ENCODE assay signal across 8 cellular contexts in genomic region chr19:38213911-38214625, GRCh38. TPM values are rescaled to one million over a fixed set of nuclear protein-coding genes. Genes with fewer than 3 reads are reported as not detected.
DNase-seq lines count a peak whose midpoint lies in the region; ATAC-seq, FAIRE-seq and TF ChIP-seq lines count a peak whose summit lies in the region.

No MANE protein-coding gene starts in this region.

- TF ChIP-seq POLR2A in HepG2 (IDR thresholded peaks at IDR 0.05; ENCODE audit: insufficient read depth in 1 of 2, low read depth in 2 of 2, low read length in 2 of 2) (no peak), right lobe of liver (IDR thresholded peaks at IDR 0.05) (no peak), esophagus muscularis mucosa (IDR thresholded peaks at IDR 0.05; ENCODE audit: low read depth) (no peak)

- H3K9me3 ChIP-seq in HepG2 (ENCODE audit: low read length) (no peaks in the 10 kb centered on the region), right lobe of liver (no peaks in the 10 kb centered on the region), astrocyte (ENCODE audit: insufficient read depth, low read depth, low read length) (no peaks in the 10 kb centered on the region), trophoblast cell (ENCODE audit: insufficient read depth, low read depth, low read length) (no peaks in the 10 kb centered on the region), esophagus muscularis mucosa (no peaks in the 10 kb centered on the region)

- peaks cover 2% of the 10 kb centered on the region for H3K9me3 Mint-ChIP-seq in astrocyte (ENCODE audit: unreplicated experiment)

- no peak overlapping the region for H3K4me2 ChIP-seq in HepG2 (ENCODE audit: low read depth, low read length)
- H3K4me2 ChIP-seq in astrocyte (ENCODE audit: low read length) = peak overlapping the region; percentile 53
- H3K4me2 ChIP-seq in trophoblast cell (ENCODE audit: low read length) = no peak overlapping the region

- POLR2A ChIA-PET in HepG2 (lab: Yijun Ruan, JAX) = no interaction called here

- BruUV-seq in HepG2 (replicated peaks; lab: Mats Ljungman, UMichigan) = no TSS peak

- intact Hi-C loops in HepG2 (cut with micrococcal nuclease; ENCODE audit: unreplicated experiment) (no loop called here), right lobe of liver (cut with DNase I) (no loop called here), esophagus muscularis mucosa (cut with DNase I) (no loop called here)

- H2AK5ac ChIP-seq in trophoblast cell (ENCODE audit: low read length) = no peak overlapping the region

- DNase-seq in HepG2 (ENCODE audit: low spot score) (no peak), right lobe of liver (no peak), T-helper 2 cell (peak in 4 of 5 experiments; percentile 28 to 94 (median 57)), astrocyte (ENCODE audit: low read depth) (peak; percentile 89), trophoblast cell (peak; percentile 23 to 77), esophagus muscularis mucosa (ENCODE audit: extremely low spot score) (no peak), NOMO-1 treated with DMSO at 0.1 percent for 48 hours (lab: John Stamatoyannopoulos, UW; ENCODE audit: unreplicated experiment) (no peak)

- TF ChIP-seq CTCF in HepG2 (CRISPR knock-in tag; IDR thresholded peaks at IDR 0.05) (no peak), right lobe of liver (IDR thresholded peaks at IDR 0.05) (no peak), astrocyte (IDR thresholded peaks at IDR 0.05; ENCODE audit: insufficient read depth, low read depth, low read length) (no peak), esophagus muscularis mucosa (IDR thresholded peaks at IDR 0.05) (no peak)

- no peaks in the 10 kb centered on the region for H4K20me1 ChIP-seq in HepG2 (ENCODE audit: insufficient read depth, low read length)
- peaks cover 16% of the 10 kb centered on the region for H4K20me1 ChIP-seq in astrocyte (ENCODE audit: insufficient read depth, low read length)

- no peaks in the 10 kb centered on the region for H3K27me3 Mint-ChIP-seq in astrocyte (ENCODE audit: low read depth, unreplicated experiment)

- no peak for TF ChIP-seq RAD21 in HepG2 (CRISPR knock-in tag; IDR thresholded peaks at IDR 0.05)

- no peak overlapping the region for H4K12ac ChIP-seq in trophoblast cell (ENCODE audit: low read depth, low read length)

- H3K4me1 Mint-ChIP-seq in astrocyte (ENCODE audit: low read depth, unreplicated experiment) = peaks cover 16% of the 10 kb centered on the region

- H3K27ac ChIP-seq in HepG2 (ENCODE audit: extremely low read length, insufficient read depth, low read length) = no peak overlapping the region
- H3K27ac ChIP-seq in right lobe of liver = no peak overlapping the region
- peak overlapping the region; percentile 55 for H3K27ac ChIP-seq in astrocyte (ENCODE audit: low read depth, low read length)
- no peak overlapping the region for H3K27ac ChIP-seq in trophoblast cell (ENCODE audit: low read depth, low read length)
- H3K27ac ChIP-seq in esophagus muscularis mucosa (replicated peaks in 1 of 4) = no peak overlapping the region

- FAIRE-seq in HepG2 (lab: Jason Lieb, UNC) (no peak), astrocyte (lab: Jason Lieb, UNC) (no peak)

- TF ChIP-seq EP300 in HepG2 (IDR thresholded peaks at IDR 0.05; ENCODE audit: low read depth in 2 of 2, low read length in 2 of 2) (no peak), HepG2 (CRISPR knock-in tag; IDR thresholded peaks at IDR 0.05; ENCODE audit: borderline replicate concordance) (no peak), esophagus muscularis mucosa (IDR thresholded peaks at IDR 0.05) (no peak)

- no peaks in the 10 kb centered on the region for H3K27me3 ChIP-seq in HepG2 (ENCODE audit: control insufficient read depth in 1 of 2, insufficient read depth in 2 of 2, low read length in 2 of 2)
- no peaks in the 10 kb centered on the region for H3K27me3 ChIP-seq in right lobe of liver
- no peaks in the 10 kb centered on the region for H3K27me3 ChIP-seq in astrocyte (ENCODE audit: insufficient read depth, low read length)
- H3K27me3 ChIP-seq in trophoblast cell (ENCODE audit: insufficient read depth, low read length) = peaks cover 26% of the 10 kb centered on the region
- peaks cover 0 to 100% (median 20%) of the 10 kb centered on the region in 4 donors for H3K27me3 ChIP-seq in esophagus muscularis mucosa

- CTCF ChIA-PET in HepG2 (lab: Yijun Ruan, JAX; ENCODE audit: low intra/inter-chr PET ratio, low total read pairs) = no interaction called here

- H2BK5ac ChIP-seq in trophoblast cell (ENCODE audit: low read depth, low read length, poor library complexity) = no peak overlapping the region

- H3K27ac Mint-ChIP-seq in astrocyte (ENCODE audit: unreplicated experiment) = peak overlapping the region; percentile 81

- no peak overlapping the region for H3K18ac ChIP-seq in trophoblast cell (ENCODE audit: low read length)

- H3K4me1 ChIP-seq in HepG2 (ENCODE audit: insufficient read depth, low read length) (no peaks in the 10 kb centered on the region), right lobe of liver (no peaks in the 10 kb centered on the region), astrocyte (ENCODE audit: insufficient read depth, low read length) (peaks cover 35% of the 10 kb centered on the region), trophoblast cell (ENCODE audit: control insufficient read depth in 1 of 2, insufficient read depth in 2 of 2, low read length in 2 of 2) (peaks cover 8 to 9% of the 10 kb centered on the region in 2 experiments), esophagus muscularis mucosa (peaks cover 24 to 31% (median 30%) of the 10 kb centered on the region in 4 donors)

- no peak overlapping the region for H4K8ac ChIP-seq in trophoblast cell (ENCODE audit: low read depth, low read length)

- no peak overlapping the region for H2BK12ac ChIP-seq in trophoblast cell (ENCODE audit: low read length)

- no peaks in the 10 kb centered on the region for H3K79me2 ChIP-seq in HepG2 (ENCODE audit: insufficient read depth, low read length)
- H3K79me2 ChIP-seq in astrocyte (ENCODE audit: insufficient read depth, low read length) = no peaks in the 10 kb centered on the region
- no peaks in the 10 kb centered on the region for H3K79me2 ChIP-seq in trophoblast cell (ENCODE audit: control insufficient read depth, insufficient read depth, low read length, poor library complexity)

- no peak overlapping the region for H3K23ac ChIP-seq in trophoblast cell (ENCODE audit: low read length)

- H3K14ac ChIP-seq in trophoblast cell (ENCODE audit: low read length) = no peak overlapping the region

- in situ Hi-C loops in HepG2 (cut with HindIII; ENCODE audit: extremely low pct_ligation_motif_present, low pct_unique_long_range_greater_than_20kb) = no loop called here

- no peaks in the 10 kb centered on the region for H3K79me1 ChIP-seq in trophoblast cell (ENCODE audit: low read length)

- no peak overlapping the region for H4K91ac ChIP-seq in trophoblast cell (ENCODE audit: low read depth, low read length)

- ATAC-seq in HepG2 (no peak), right lobe of liver (no peak), HG03457 (IDR thresholded peaks at IDR 0.05; ENCODE audit: unreplicated experiment) (no peak)

- H2BK120ac ChIP-seq in trophoblast cell (ENCODE audit: insufficient read depth, low read length, poor library complexity) = no peak overlapping the region

- H3K4ac ChIP-seq in trophoblast cell (ENCODE audit: low read depth, low read length) = no peak overlapping the region

- H2AFZ ChIP-seq in HepG2 (ENCODE audit: low read length) (no peak overlapping the region), astrocyte (ENCODE audit: low read depth, low read length) (no peak overlapping the region), trophoblast cell (ENCODE audit: insufficient read depth, low read length, poor library complexity) (no peak overlapping the region)

- WGBS in HepG2 (ENCODE audit: low lambda C conversion rate) = 97% methylated on average over 24 of the region's 24 CpGs
- WGBS in right lobe of liver (ENCODE audit: insufficient coverage, low coverage, low lambda C conversion rate, missing lambda C conversion rate) = 47% methylated on average over 10 of the region's 24 CpGs
- no CpG with 5 or more reads among the region's 24 CpGs for WGBS in trophoblast cell (ENCODE audit: extremely low coverage, insufficient coverage, insufficient read length)
- 75% methylated on average over 21 of the region's 24 CpGs for WGBS in esophagus muscularis mucosa

- no peak overlapping the region for H3K4me3 Mint-ChIP-seq in astrocyte (ENCODE audit: unreplicated experiment)

- no peaks in the 10 kb centered on the region for H3K36me3 ChIP-seq in HepG2 (replicated peaks in 1 of 2; ENCODE audit: control insufficient read depth in 1 of 2, insufficient read depth in 2 of 2, low read length in 2 of 2)
- no peaks in the 10 kb centered on the region for H3K36me3 ChIP-seq in right lobe of liver
- H3K36me3 ChIP-seq in astrocyte (ENCODE audit: insufficient read depth, low read length) = peaks cover 2% of the 10 kb centered on the region
- peaks cover 1 to 2% of the 10 kb centered on the region in 2 experiments for H3K36me3 ChIP-seq in trophoblast cell (ENCODE audit: control insufficient read depth in 1 of 2, insufficient read depth in 2 of 2, low read length in 2 of 2)
- no peaks in the 10 kb centered on the region for H3K36me3 ChIP-seq in esophagus muscularis mucosa

- peaks cover 8% of the 10 kb centered on the region for H3K36me3 Mint-ChIP-seq in astrocyte (ENCODE audit: low read depth, unreplicated experiment)

- H3K4me3 ChIP-seq in HepG2 (replicated peaks in 1 of 3; ENCODE audit: insufficient read depth in 1 of 3, low read depth in 2 of 3, low read length in 3 of 3) (no peak overlapping the region), right lobe of liver (no peak overlapping the region), astrocyte (ENCODE audit: insufficient read depth, low read depth, low read length) (no peak overlapping the region), trophoblast cell (ENCODE audit: low read depth, low read length) (no peak overlapping the region), esophagus muscularis mucosa (no peak overlapping the region)

- H3K9ac ChIP-seq in HepG2 (ENCODE audit: insufficient read depth, low read depth, low read length) (no peak overlapping the region), astrocyte (ENCODE audit: low read length) (peak overlapping the region; percentile 40), trophoblast cell (ENCODE audit: low read length) (no peak overlapping the region)

RNA-seq across cellular contexts. Expression of gene DPF1, which starts 10.0 kb away (rescaled TPM):
- total RNA-seq in HepG2 (2016; rRNA removed; fragmentation: Illumina TruSeq; extraction: Trizol) (1.7 and 3.2 TPM in 2 replicates), right lobe of liver (not detected), astrocyte (4.0 and 4.5 TPM in 2 replicates), esophagus muscularis mucosa (under 1 TPM in 2 of 4 donors, not detected in 2; 0.17 to 0.83 TPM)
- total RNA-seq in HepG2 (2016; cell fraction: cytosol; rRNA removed; fragmentation: Illumina TruSeq; extraction: Trizol; ENCODE audit: low read depth) = 1.4 and 1.6 TPM in 2 replicates
- 1.6 and 2.3 TPM in 2 replicates for total RNA-seq in HepG2 (2016; cell fraction: insoluble cytoplasmic fraction; rRNA removed; fragmentation: Illumina TruSeq; extraction: Trizol)
- 2.0 and 2.8 TPM in 2 replicates for total RNA-seq in HepG2 (2016; cell fraction: membrane; rRNA removed; fragmentation: Illumina TruSeq; extraction: Trizol)
- total RNA-seq in HepG2 (2016; cell fraction: nucleus; rRNA removed; fragmentation: Illumina TruSeq; extraction: Trizol) = 2.1 and 2.7 TPM in 2 replicates
- 1.0 and 1.3 TPM in 2 replicates for polyA plus RNA-seq in HepG2 (2011; rRNA removed)
- 0.65 and 1.2 TPM in 2 replicates for polyA plus RNA-seq in HepG2 (2011; cell fraction: cytosol; rRNA removed)
- polyA plus RNA-seq in HepG2 (2011; cell fraction: nucleus; rRNA removed) = 3.3 and 3.6 TPM in 2 replicates
- 0.36 and 1.2 TPM in 2 replicates for polyA plus RNA-seq in HepG2 (2012)
- polyA plus RNA-seq in HepG2 (2016; cell fraction: cytosol; fragmentation: Illumina TruSeq; extraction: Trizol; ENCODE audit: low read depth) = 1.1 TPM in 2 replicates
- 1.4 and 3.2 TPM in 2 replicates for polyA plus RNA-seq in HepG2 (2016; cell fraction: insoluble cytoplasmic fraction; fragmentation: Illumina TruSeq; extraction: Trizol; ENCODE audit: low read depth)
- polyA plus RNA-seq in HepG2 (2016; cell fraction: membrane; fragmentation: Illumina TruSeq; extraction: Trizol; ENCODE audit: low read depth) = 1.4 and 1.7 TPM in 2 replicates
- 4.1 and 5.7 TPM in 2 replicates for polyA plus RNA-seq in HepG2 (2016; cell fraction: nucleus; fragmentation: Illumina TruSeq; extraction: Trizol; ENCODE audit: insufficient read depth, low read depth)
- polyA minus RNA-seq in HepG2 (2011; rRNA and poly(A)+ RNA removed; ENCODE audit: low replicate concordance) = 1.3 and 2.4 TPM in 2 replicates
- 0.62 and 0.69 TPM in 2 replicates for polyA minus RNA-seq in HepG2 (2011; cell fraction: cytosol; rRNA and poly(A)+ RNA removed)
- 1.4 and 1.7 TPM in 2 replicates for polyA minus RNA-seq in HepG2 (2011; cell fraction: nucleus; rRNA and poly(A)+ RNA removed)
- 1.3 and 1.4 TPM in 2 replicates for polyA plus RNA-seq in trophoblast cell (2013)

RNA-seq across cellular contexts. Expression of gene PPP1R14A, which starts 42.1 kb away (rescaled TPM):
- total RNA-seq in HepG2 (2016; rRNA removed; fragmentation: Illumina TruSeq; extraction: Trizol) (not detected in 2 replicates), right lobe of liver (1 to 10 TPM; 2.7 to 8.7 (median 6.7) TPM), astrocyte (13.4 and 18.0 TPM in 2 replicates), esophagus muscularis mucosa (100 to 1,000 TPM; 217 to 794 (median 445) TPM)
- not detected in 2 replicates for total RNA-seq in HepG2 (2016; cell fraction: cytosol; rRNA removed; fragmentation: Illumina TruSeq; extraction: Trizol; ENCODE audit: low read depth)
- not detected in 2 replicates for total RNA-seq in HepG2 (2016; cell fraction: insoluble cytoplasmic fraction; rRNA removed; fragmentation: Illumina TruSeq; extraction: Trizol)
- not detected in 2 replicates for total RNA-seq in HepG2 (2016; cell fraction: membrane; rRNA removed; fragmentation: Illumina TruSeq; extraction: Trizol)
- not detected in 2 replicates for total RNA-seq in HepG2 (2016; cell fraction: nucleus; rRNA removed; fragmentation: Illumina TruSeq; extraction: Trizol)
- not detected in 2 replicates for polyA plus RNA-seq in HepG2 (2011; rRNA removed)
- not detected in 2 replicates for polyA plus RNA-seq in HepG2 (2011; cell fraction: cytosol; rRNA removed)
- polyA plus RNA-seq in HepG2 (2011; cell fraction: nucleus; rRNA removed) = not detected in 2 replicates
- polyA plus RNA-seq in HepG2 (2012) = not detected in 2 replicates
- not detected in 2 replicates for polyA plus RNA-seq in HepG2 (2016; cell fraction: cytosol; fragmentation: Illumina TruSeq; extraction: Trizol; ENCODE audit: low read depth)
- polyA plus RNA-seq in HepG2 (2016; cell fraction: insoluble cytoplasmic fraction; fragmentation: Illumina TruSeq; extraction: Trizol; ENCODE audit: low read depth) = not detected in 2 replicates
- not detected in 2 replicates for polyA plus RNA-seq in HepG2 (2016; cell fraction: membrane; fragmentation: Illumina TruSeq; extraction: Trizol; ENCODE audit: low read depth)
- polyA plus RNA-seq in HepG2 (2016; cell fraction: nucleus; fragmentation: Illumina TruSeq; extraction: Trizol; ENCODE audit: insufficient read depth, low read depth) = not detected in 2 replicates
- polyA minus RNA-seq in HepG2 (2011; rRNA and poly(A)+ RNA removed; ENCODE audit: low replicate concordance) = not detected in 2 replicates
- polyA minus RNA-seq in HepG2 (2011; cell fraction: cytosol; rRNA and poly(A)+ RNA removed) = not detected in 2 replicates
- not detected in 2 replicates for polyA minus RNA-seq in HepG2 (2011; cell fraction: nucleus; rRNA and poly(A)+ RNA removed)
- polyA plus RNA-seq in trophoblast cell (2013) = 13.5 and 14.3 TPM in 2 replicates

RNA-seq across cellular contexts. Expression of gene SPINT2, which starts 50.3 kb away (rescaled TPM):
- total RNA-seq in HepG2 (2016; rRNA removed; fragmentation: Illumina TruSeq; extraction: Trizol) (0.24 and 0.31 TPM in 2 replicates), right lobe of liver (10 to 100 TPM in 1 of 6 experiments, 1 to 10 TPM in 5; 3.5 to 19.1 (median 6.2) TPM), astrocyte (119 and 171 TPM in 2 replicates), esophagus muscularis mucosa (10 to 100 TPM in 3 of 4 donors, 1 to 10 TPM in 1; 5.0 to 13.4 (median 11.4) TPM)
- total RNA-seq in HepG2 (2016; cell fraction: cytosol; rRNA removed; fragmentation: Illumina TruSeq; extraction: Trizol; ENCODE audit: low read depth) = 0.18 and 0.40 TPM in 2 replicates
- total RNA-seq in HepG2 (2016; cell fraction: insoluble cytoplasmic fraction; rRNA removed; fragmentation: Illumina TruSeq; extraction: Trizol) = 0.30 and 0.37 TPM in 2 replicates
- total RNA-seq in HepG2 (2016; cell fraction: membrane; rRNA removed; fragmentation: Illumina TruSeq; extraction: Trizol) = 0.22 TPM in 1 of 2 replicates, not detected in the other
- total RNA-seq in HepG2 (2016; cell fraction: nucleus; rRNA removed; fragmentation: Illumina TruSeq; extraction: Trizol) = 0.44 TPM in 1 of 2 replicates, not detected in the other
- polyA plus RNA-seq in HepG2 (2011; rRNA removed) = 0.77 and 0.97 TPM in 2 replicates
- polyA plus RNA-seq in HepG2 (2011; cell fraction: cytosol; rRNA removed) = 0.38 and 0.83 TPM in 2 replicates
- polyA plus RNA-seq in HepG2 (2011; cell fraction: nucleus; rRNA removed) = 0.21 and 0.35 TPM in 2 replicates
- polyA plus RNA-seq in HepG2 (2012) = 0.31 and 0.39 TPM in 2 replicates
- polyA plus RNA-seq in HepG2 (2016; cell fraction: cytosol; fragmentation: Illumina TruSeq; extraction: Trizol; ENCODE audit: low read depth) = not detected in 2 replicates
- polyA plus RNA-seq in HepG2 (2016; cell fraction: insoluble cytoplasmic fraction; fragmentation: Illumina TruSeq; extraction: Trizol; ENCODE audit: low read depth) = 0.26 and 0.46 TPM in 2 replicates
- polyA plus RNA-seq in HepG2 (2016; cell fraction: membrane; fragmentation: Illumina TruSeq; extraction: Trizol; ENCODE audit: low read depth) = 0.13 TPM in 1 of 2 replicates, not detected in the other
- polyA plus RNA-seq in HepG2 (2016; cell fraction: nucleus; fragmentation: Illumina TruSeq; extraction: Trizol; ENCODE audit: insufficient read depth, low read depth) = 0.60 and 1.7 TPM in 2 replicates
- polyA minus RNA-seq in HepG2 (2011; rRNA and poly(A)+ RNA removed; ENCODE audit: low replicate concordance) = 0.56 and 17.3 TPM in 2 replicates
- not detected in 2 replicates for polyA minus RNA-seq in HepG2 (2011; cell fraction: cytosol; rRNA and poly(A)+ RNA removed)
- polyA minus RNA-seq in HepG2 (2011; cell fraction: nucleus; rRNA and poly(A)+ RNA removed) = 0.26 TPM in 1 of 2 replicates, not detected in the other
- polyA plus RNA-seq in trophoblast cell (2013) = 307 and 320 TPM in 2 replicates

Comparison
In these comparisons a context has a peak if more than half of its experiments do, and no peak if none do; other contexts are left out.
1. DNase-seq: peak in T-helper 2 cell (4 of 5), astrocyte (single experiment) and trophoblast cell (2 of 2); none in HepG2 (single experiment), right lobe of liver (0 of 3), esophagus muscularis mucosa (single experiment) and NOMO-1 treated with DMSO at 0.1 percent for 48 hours (single experiment).
2. RNA of gene PPP1R14A, which starts 42.1 kb away (total RNA-seq): 217 to 794 TPM in esophagus muscularis mucosa; 13.4 to 18.0 TPM in astrocyte, 2.7 to 8.7 TPM in right lobe of liver and not detected in HepG2; every median in the first group is over 10 times any median in the second.